11 cellular contexts compared by ENCODE assay signal in genomic region chr20:46946181-46946624, GRCh38. TPM values are rescaled to one million over a fixed set of nuclear protein-coding genes. Genes with fewer than 3 reads are reported as not detected.
"Had no signal": no experiment of that assay in that cellular context is flagged by ENCODE, and none has a peak within 500 bp of the region (broad histone marks: within the 10 kb centered on the region; RNA-seq: fewer than 3 reads in every experiment).

No MANE protein-coding gene starts in this region.

- H3K27me3 ChIP-seq: hepatocyte had no signal

- H3K36me3 ChIP-seq: upper lobe of right lung had no signal

- H3K4me1 ChIP-seq: upper lobe of right lung had no signal

- H3K27ac ChIP-seq: hepatocyte, upper lobe of right lung had no signal

- H3K9me3 ChIP-seq: upper lobe of right lung had no signal

- DNase-seq: activated CD4-positive, alpha-beta T cell treated with anti-CD3 and anti-CD28 coated beads, Interleukin-2, amount 10 ng/mL, durations not matched to agents 24 days and 14 days; activated naive CD4-positive, alpha-beta T cell treated with anti-CD3 and anti-CD28 coated beads, Interleukin-2, amount 10 ng/mL, durations not matched to agents 7 days and 5 days; nephron progenitor cell; small intestine; substantia nigra; upper lobe of right lung had no signal

- H3K4me3 ChIP-seq: hepatocyte, upper lobe of right lung had no signal

- FAIRE-seq: bronchial epithelial cell, small intestine had no signal

RNA-seq across cellular contexts. Expression of gene EYA2, which starts 51.6 kb away (rescaled TPM):
- total RNA-seq: activated CD4-positive, alpha-beta T cell treated with anti-CD3 and anti-CD28 coated beads, Interleukin-2, amount 10 ng/mL, durations not matched to agents 24 days and 14 days; kidney epithelial cell; osteocyte; renal cortical epithelial cell had no signal
